ENCODE assay signal across 2 cellular contexts in the genomic region with DNA sequence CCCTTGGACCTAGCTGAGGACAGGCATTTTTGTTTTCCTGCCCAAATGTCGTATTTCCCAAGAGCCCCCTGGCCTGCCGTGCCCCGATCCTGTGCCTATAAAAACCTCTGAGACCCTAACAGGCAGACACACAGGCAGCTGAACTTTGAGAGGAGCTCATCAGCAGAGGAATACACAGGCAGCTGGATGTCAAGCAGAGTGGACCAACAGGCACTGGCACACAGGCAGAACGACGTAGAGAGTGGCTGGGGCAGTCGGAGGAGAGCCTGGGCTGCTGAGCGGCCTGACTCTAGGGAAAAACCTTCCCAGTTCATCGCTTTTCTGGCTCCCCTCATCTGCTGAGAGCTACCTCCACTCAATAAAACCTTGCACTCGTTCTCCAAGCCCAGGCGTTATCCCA.
TF ChIP-seq lines count a peak whose summit lies in the region.

No MANE protein-coding gene starts in this region.

TF ChIP-seq in IMR-90, 13 proteins besides CTCF, POLR2A, EP300 and RAD21:
- TF ChIP-seq CEBPB (IDR thresholded peaks at IDR 0.05; ENCODE audit: low read depth, low read length) (no peak), RFX5 (IDR thresholded peaks at IDR 0.05; ENCODE audit: low read depth, low read length) (no peak)
- TF ChIP-seq, protein P1, sequence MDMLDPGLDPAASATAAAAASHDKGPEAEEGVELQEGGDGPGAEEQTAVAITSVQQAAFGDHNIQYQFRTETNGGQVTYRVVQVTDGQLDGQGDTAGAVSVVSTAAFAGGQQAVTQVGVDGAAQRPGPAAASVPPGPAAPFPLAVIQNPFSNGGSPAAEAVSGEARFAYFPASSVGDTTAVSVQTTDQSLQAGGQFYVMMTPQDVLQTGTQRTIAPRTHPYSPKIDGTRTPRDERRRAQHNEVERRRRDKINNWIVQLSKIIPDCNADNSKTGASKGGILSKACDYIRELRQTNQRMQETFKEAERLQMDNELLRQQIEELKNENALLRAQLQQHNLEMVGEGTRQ (IDR thresholded peaks at IDR 0.05; ENCODE audit: low read depth, low read length), result no peak

TF ChIP-seq in GM12878, 131 proteins besides CTCF, POLR2A, EP300 and RAD21:
- TF ChIP-seq PML (IDR thresholded peaks at IDR 0.05; ENCODE audit: low read length) (no peak), IRF4 (IDR thresholded peaks at IDR 0.05; ENCODE audit: low read depth, low read length) (no peak), SMAD5 (IDR thresholded peaks at IDR 0.05; ENCODE audit: low read depth) (no peak), LARP7 (IDR thresholded peaks at IDR 0.05) (no peak), MEF2A (IDR thresholded peaks at IDR 0.05; ENCODE audit: insufficient read depth, low read depth, low read length) (no peak), ZZZ3 (IDR thresholded peaks at IDR 0.05; ENCODE audit: control insufficient read depth, insufficient read length, low read depth) (no peak), ETV6 (conservative IDR thresholded peaks at IDR 0.05 in 1 of 2, IDR thresholded peaks at IDR 0.05 in 1 of 2; ENCODE audit: borderline replicate concordance in 1 of 2, low read depth in 1 of 2) (no peak), PAX5 (IDR thresholded peaks at IDR 0.05; ENCODE audit: borderline replicate concordance, low read depth, low read length) (no peak), SIX5 (IDR thresholded peaks at IDR 0.05; ENCODE audit: low read depth, low read length, severe bottlenecking) (no peak), EED (IDR thresholded peaks at IDR 0.05; ENCODE audit: low read depth) (no peak), FOXK2 (IDR thresholded peaks at IDR 0.05) (no peak)
- TF ChIP-seq, protein P2, sequence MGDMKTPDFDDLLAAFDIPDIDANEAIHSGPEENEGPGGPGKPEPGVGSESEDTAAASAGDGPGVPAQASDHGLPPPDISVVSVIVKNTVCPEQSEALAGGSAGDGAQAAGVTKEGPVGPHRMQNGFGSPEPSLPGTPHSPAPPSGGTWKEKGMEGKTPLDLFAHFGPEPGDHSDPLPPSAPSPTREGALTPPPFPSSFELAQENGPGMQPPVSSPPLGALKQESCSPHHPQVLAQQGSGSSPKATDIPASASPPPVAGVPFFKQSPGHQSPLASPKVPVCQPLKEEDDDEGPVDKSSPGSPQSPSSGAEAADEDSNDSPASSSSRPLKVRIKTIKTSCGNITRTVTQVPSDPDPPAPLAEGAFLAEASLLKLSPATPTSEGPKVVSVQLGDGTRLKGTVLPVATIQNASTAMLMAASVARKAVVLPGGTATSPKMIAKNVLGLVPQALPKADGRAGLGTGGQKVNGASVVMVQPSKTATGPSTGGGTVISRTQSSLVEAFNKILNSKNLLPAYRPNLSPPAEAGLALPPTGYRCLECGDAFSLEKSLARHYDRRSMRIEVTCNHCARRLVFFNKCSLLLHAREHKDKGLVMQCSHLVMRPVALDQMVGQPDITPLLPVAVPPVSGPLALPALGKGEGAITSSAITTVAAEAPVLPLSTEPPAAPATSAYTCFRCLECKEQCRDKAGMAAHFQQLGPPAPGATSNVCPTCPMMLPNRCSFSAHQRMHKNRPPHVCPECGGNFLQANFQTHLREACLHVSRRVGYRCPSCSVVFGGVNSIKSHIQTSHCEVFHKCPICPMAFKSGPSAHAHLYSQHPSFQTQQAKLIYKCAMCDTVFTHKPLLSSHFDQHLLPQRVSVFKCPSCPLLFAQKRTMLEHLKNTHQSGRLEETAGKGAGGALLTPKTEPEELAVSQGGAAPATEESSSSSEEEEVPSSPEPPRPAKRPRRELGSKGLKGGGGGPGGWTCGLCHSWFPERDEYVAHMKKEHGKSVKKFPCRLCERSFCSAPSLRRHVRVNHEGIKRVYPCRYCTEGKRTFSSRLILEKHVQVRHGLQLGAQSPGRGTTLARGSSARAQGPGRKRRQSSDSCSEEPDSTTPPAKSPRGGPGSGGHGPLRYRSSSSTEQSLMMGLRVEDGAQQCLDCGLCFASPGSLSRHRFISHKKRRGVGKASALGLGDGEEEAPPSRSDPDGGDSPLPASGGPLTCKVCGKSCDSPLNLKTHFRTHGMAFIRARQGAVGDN (IDR thresholded peaks at IDR 0.05), result no peak
- TF ChIP-seq, protein P3, sequence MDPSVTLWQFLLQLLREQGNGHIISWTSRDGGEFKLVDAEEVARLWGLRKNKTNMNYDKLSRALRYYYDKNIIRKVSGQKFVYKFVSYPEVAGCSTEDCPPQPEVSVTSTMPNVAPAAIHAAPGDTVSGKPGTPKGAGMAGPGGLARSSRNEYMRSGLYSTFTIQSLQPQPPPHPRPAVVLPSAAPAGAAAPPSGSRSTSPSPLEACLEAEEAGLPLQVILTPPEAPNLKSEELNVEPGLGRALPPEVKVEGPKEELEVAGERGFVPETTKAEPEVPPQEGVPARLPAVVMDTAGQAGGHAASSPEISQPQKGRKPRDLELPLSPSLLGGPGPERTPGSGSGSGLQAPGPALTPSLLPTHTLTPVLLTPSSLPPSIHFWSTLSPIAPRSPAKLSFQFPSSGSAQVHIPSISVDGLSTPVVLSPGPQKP (IDR thresholded peaks at IDR 0.05; ENCODE audit: low read depth, low read length), result no peak
- TF ChIP-seq, protein P4, sequence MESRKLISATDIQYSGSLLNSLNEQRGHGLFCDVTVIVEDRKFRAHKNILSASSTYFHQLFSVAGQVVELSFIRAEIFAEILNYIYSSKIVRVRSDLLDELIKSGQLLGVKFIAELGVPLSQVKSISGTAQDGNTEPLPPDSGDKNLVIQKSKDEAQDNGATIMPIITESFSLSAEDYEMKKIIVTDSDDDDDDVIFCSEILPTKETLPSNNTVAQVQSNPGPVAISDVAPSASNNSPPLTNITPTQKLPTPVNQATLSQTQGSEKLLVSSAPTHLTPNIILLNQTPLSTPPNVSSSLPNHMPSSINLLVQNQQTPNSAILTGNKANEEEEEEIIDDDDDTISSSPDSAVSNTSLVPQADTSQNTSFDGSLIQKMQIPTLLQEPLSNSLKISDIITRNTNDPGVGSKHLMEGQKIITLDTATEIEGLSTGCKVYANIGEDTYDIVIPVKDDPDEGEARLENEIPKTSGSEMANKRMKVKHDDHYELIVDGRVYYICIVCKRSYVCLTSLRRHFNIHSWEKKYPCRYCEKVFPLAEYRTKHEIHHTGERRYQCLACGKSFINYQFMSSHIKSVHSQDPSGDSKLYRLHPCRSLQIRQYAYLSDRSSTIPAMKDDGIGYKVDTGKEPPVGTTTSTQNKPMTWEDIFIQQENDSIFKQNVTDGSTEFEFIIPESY (IDR thresholded peaks at IDR 0.05), result no peak
